12 cellular contexts compared by ENCODE assay signal in the genomic region with DNA sequence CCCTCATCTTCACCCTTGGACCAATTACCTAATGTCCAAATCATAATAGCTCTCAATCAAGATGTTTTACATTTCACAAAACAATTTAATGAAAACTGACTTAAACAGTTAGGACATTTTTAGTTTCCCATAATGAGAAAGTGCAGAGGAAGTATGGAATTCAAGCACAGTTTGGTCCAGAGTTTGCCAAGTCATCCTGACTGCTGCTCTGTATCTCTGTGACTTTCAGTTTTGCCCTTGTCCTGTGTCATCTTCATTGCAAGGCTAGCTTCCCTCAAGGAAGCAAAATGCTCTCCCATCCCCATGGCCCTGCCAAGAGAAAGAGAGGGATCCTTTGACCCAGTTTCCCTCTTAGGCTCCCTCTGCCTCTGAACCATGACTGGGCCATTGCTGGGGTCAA. TPM values are rescaled to one million over a fixed set of nuclear protein-coding genes. Genes with fewer than 3 reads are reported as not detected.
"Had no signal": no experiment of that assay in that cellular context is flagged by ENCODE, and none has a peak within 500 bp of the region (broad histone marks: within the 10 kb centered on the region; RNA-seq: fewer than 3 reads in every experiment).

No MANE protein-coding gene starts in this region.

- ATAC-seq: HCT116, HepG2 had no signal

- H3K9ac ChIP-seq: GM23248, KMS-11 had no signal

- H3K4me2 ChIP-seq: KMS-11 had no signal

- H3K9me3 ChIP-seq: HAP-1 had no signal

- DNase-seq: GM23248, GOT3, H7, HFFc6, Karpas-422, KBM-7 had no signal

- H3K4me3 ChIP-seq: GM23248, HAP-1 had no signal

- H3K36me3 ChIP-seq: HAP-1 had no signal

- H3K4me1 ChIP-seq: HAP-1 had no signal

- FAIRE-seq: HepG2 had no signal

- H3K27ac ChIP-seq: GM23248, HL-60, KMS-11 had no signal

RNA-seq across cellular contexts. Expression of gene PLEKHS1, which starts 7.9 kb away (rescaled TPM):
- total RNA-seq: GM23248, H7, HepG2, HT1080 had no signal
- polyA plus RNA-seq: GM23248, HepG2 had no signal
